Comparison of ENCODE assay signal across 13 cellular contexts in genomic region chr4:186627226-186627865, GRCh38.
A peak's percentile ranks its signal among the peaks of the same experiment; 100 is the strongest.
DNase-seq lines count a peak whose midpoint lies in the region; ATAC-seq lines count a peak whose summit lies in the region.
"Had no signal": no experiment of that assay in that cellular context is flagged by ENCODE, and none has a peak within 500 bp of the region (broad histone marks: within the 10 kb centered on the region; RNA-seq: fewer than 3 reads in every experiment).

No MANE protein-coding gene starts in this region.

- H2BK12ac ChIP-seq in trophoblast cell (ENCODE audit: low read length), result no peak overlapping the region

- no peaks in the 10 kb centered on the region for H3K79me2 ChIP-seq in trophoblast cell (ENCODE audit: control insufficient read depth, insufficient read depth, low read length, poor library complexity)

- no peaks in the 10 kb centered on the region for H3K9me3 ChIP-seq in ectodermal cell (ENCODE audit: control insufficient read depth, low read length)
- H3K9me3 ChIP-seq in trophoblast cell (ENCODE audit: insufficient read depth, low read depth, low read length), result peaks cover 1% of the 10 kb centered on the region
- H3K9me3 ChIP-seq: pancreas had no signal

- H3K27ac ChIP-seq in ectodermal cell (ENCODE audit: insufficient read depth, low read depth, low read length, poor library complexity, severe bottlenecking) (peak overlapping the region; percentile 50), trophoblast cell (ENCODE audit: low read depth, low read length) (no peak overlapping the region)
- H3K27ac ChIP-seq: pancreas had no signal

- H3K36me3 ChIP-seq in ectodermal cell (ENCODE audit: control insufficient read depth, insufficient read depth, low read length) (peaks cover 32% of the 10 kb centered on the region), trophoblast cell (ENCODE audit: control insufficient read depth in 1 of 2, insufficient read depth in 2 of 2, low read length in 2 of 2) (peaks cover 25 to 30% of the 10 kb centered on the region in 2 experiments)

- H3K27me3 ChIP-seq in ectodermal cell (ENCODE audit: control insufficient read depth, insufficient read depth, low read length, poor library complexity, severe bottlenecking) (no peaks in the 10 kb centered on the region), trophoblast cell (ENCODE audit: insufficient read depth, low read length) (no peaks in the 10 kb centered on the region)
- H3K27me3 ChIP-seq: pancreas had no signal

- no peak overlapping the region for H2BK120ac ChIP-seq in trophoblast cell (ENCODE audit: insufficient read depth, low read length, poor library complexity)

- peak; percentile 24 to 68 for DNase-seq in NOMO-1 (lab: John Stamatoyannopoulos, UW; ENCODE audit: unreplicated experiment in 2 of 2)
- no peak for DNase-seq in NOMO-1 treated with dmso at 0.1 percent for 144 hours (lab: John Stamatoyannopoulos, UW; ENCODE audit: unreplicated experiment)
- peak; percentile 8 for DNase-seq in NAMALWA (ENCODE audit: low spot score)
- peak; percentile 12 to 34 for DNase-seq in trophoblast cell
- DNase-seq in retina, result no peak
- DNase-seq in effector CD8-positive, alpha-beta T cell (lab: John Stamatoyannopoulos, UW), result no peak
- DNase-seq: activated CD4-positive, alpha-beta T cell treated with anti-CD3 and anti-CD28 coated beads for 4 hours; activated gamma-delta T cell treated with Interleukin-2 at 50 U/mL for 16 hours; NCI-H446; pancreas; substantia nigra had no signal

- no peak overlapping the region for H4K12ac ChIP-seq in trophoblast cell (ENCODE audit: low read depth, low read length)

- H4K91ac ChIP-seq in trophoblast cell (ENCODE audit: low read depth, low read length), result no peak overlapping the region

- no peak overlapping the region for H2AFZ ChIP-seq in trophoblast cell (ENCODE audit: insufficient read depth, low read length, poor library complexity)

- no peak overlapping the region for H3K23ac ChIP-seq in trophoblast cell (ENCODE audit: low read length)

- ATAC-seq in HG02870 (IDR thresholded peaks at IDR 0.05; ENCODE audit: unreplicated experiment), result no peak

- no peaks in the 10 kb centered on the region for H3K79me1 ChIP-seq in trophoblast cell (ENCODE audit: low read length)

- H3K4me2 ChIP-seq in trophoblast cell (ENCODE audit: low read length), result no peak overlapping the region

- H3K18ac ChIP-seq in trophoblast cell (ENCODE audit: low read length), result no peak overlapping the region

- H4K8ac ChIP-seq in trophoblast cell (ENCODE audit: low read depth, low read length), result no peak overlapping the region

- H2AK5ac ChIP-seq in trophoblast cell (ENCODE audit: low read length), result no peak overlapping the region

- H3K9ac ChIP-seq in trophoblast cell (ENCODE audit: low read length), result no peak overlapping the region

- no peak overlapping the region for H2BK5ac ChIP-seq in trophoblast cell (ENCODE audit: low read depth, low read length, poor library complexity)

- H3K14ac ChIP-seq in trophoblast cell (ENCODE audit: low read length), result no peak overlapping the region

- 92 to 93% methylated on average over 10 of the region's 10 CpGs for WGBS in ectodermal cell, 2 experiments
- no CpG with 5 or more reads among the region's 10 CpGs for WGBS in trophoblast cell (ENCODE audit: extremely low coverage, insufficient coverage, insufficient read length)

- no peak overlapping the region for H3K4me3 ChIP-seq in ectodermal cell (ENCODE audit: insufficient read depth, low read depth, low read length)
- no peak overlapping the region for H3K4me3 ChIP-seq in trophoblast cell (ENCODE audit: low read depth, low read length)
- H3K4me3 ChIP-seq: pancreas had no signal

- peaks cover 9% of the 10 kb centered on the region for H3K4me1 ChIP-seq in ectodermal cell (ENCODE audit: control insufficient read depth, insufficient read depth, low read length)
- peaks cover 11 to 18% of the 10 kb centered on the region in 2 experiments for H3K4me1 ChIP-seq in trophoblast cell (ENCODE audit: control insufficient read depth in 1 of 2, insufficient read depth in 2 of 2, low read length in 2 of 2)
- H3K4me1 ChIP-seq: pancreas had no signal

- no peak overlapping the region for H3K4ac ChIP-seq in trophoblast cell (ENCODE audit: low read depth, low read length)

Comparison
In these comparisons a context has a peak if more than half of its experiments do, and no peak if none do; other contexts are left out.
1. DNase-seq: peak in NOMO-1 (2 of 2), NAMALWA (single experiment) and trophoblast cell (2 of 2); none in NOMO-1 treated with dmso at 0.1 percent for 144 hours (single experiment), retina (single experiment) and effector CD8-positive, alpha-beta T cell (single experiment).